Comparison of ENCODE assay signal across 8 cellular contexts in genomic region chr18:13611058-13611615, GRCh38.
DNase-seq lines count a peak whose midpoint lies in the region; ATAC-seq and TF ChIP-seq lines count a peak whose summit lies in the region.

No MANE protein-coding gene starts in this region.

- H4K20me1 ChIP-seq in OCI-LY3 (ENCODE audit: insufficient read depth, low read length): peaks cover 4% of the 10 kb centered on the region; the same call in 1 of the 2 replicates

- peak overlapping the region; percentile 99 for H3K4me2 ChIP-seq in OCI-LY3 (ENCODE audit: low read length)

- no peaks in the 10 kb centered on the region for H3K27me3 ChIP-seq in OCI-LY3 (ENCODE audit: low read depth, low read length)
- H3K27me3 ChIP-seq in muscle layer of duodenum (ENCODE audit: low read depth, low read length): no peaks in the 10 kb centered on the region

- peak overlapping the region; percentile 64; the same call in 1 of the 2 replicates for H2AFZ ChIP-seq in OCI-LY3 (ENCODE audit: low read depth, low read length)

- peak overlapping the region; percentile 93 for H3K4me3 ChIP-seq in OCI-LY3 (ENCODE audit: low read length)
- H3K4me3 ChIP-seq in muscle layer of duodenum (ENCODE audit: low read depth in 1 of 2, low read length in 2 of 2): peak overlapping the region; percentile 62 to 69

- TF ChIP-seq CTCF in OCI-LY3 (IDR thresholded peaks at IDR 0.05; ENCODE audit: low read depth, low read length): peak; percentile 38

- ATAC-seq in GM21515 (IDR thresholded peaks at IDR 0.05; ENCODE audit: unreplicated experiment): peak; percentile 26
- ATAC-seq in effector memory CD8-positive, alpha-beta T cell (replicated peaks): peak; percentile 20
- no peak for ATAC-seq in HG03175 (IDR thresholded peaks at IDR 0.05; ENCODE audit: unreplicated experiment)

- DNase-seq in CD1c-positive myeloid dendritic cell (ENCODE audit: extremely low spot score): peak; percentile 75
- DNase-seq in effector memory CD8-positive, alpha-beta T cell: peak in 2 of 3 experiments; percentile 29 to 30
- no peak for DNase-seq in HuH-7 (ENCODE audit: low spot score)
- no peak for DNase-seq in stimulated activated CD4-positive, alpha-beta T cell treated with anti-CD3 and anti-CD28 coated beads, Interleukin-4, amount 100 ng/mL, for 24 hours

- peak overlapping the region; percentile 85 for H3K9ac ChIP-seq in OCI-LY3 (ENCODE audit: low read length)

- H3K4me1 ChIP-seq in OCI-LY3 (ENCODE audit: low read length) (peaks cover 75% of the 10 kb centered on the region), muscle layer of duodenum (ENCODE audit: control insufficient read depth in 1 of 2, insufficient read depth in 2 of 2, low read length in 2 of 2) (peaks cover 0 to 22% of the 10 kb centered on the region in 2 donors)

- peaks cover 38% of the 10 kb centered on the region for H3K79me2 ChIP-seq in OCI-LY3 (ENCODE audit: low read length)

- H3K27ac Mint-ChIP-seq in effector memory CD8-positive, alpha-beta T cell: peak overlapping the region; percentile 83 to 95

- peak overlapping the region; percentile 84 to 90 for H3K4me3 Mint-ChIP-seq in effector memory CD8-positive, alpha-beta T cell

- H3K36me3 ChIP-seq in OCI-LY3 (replicated peaks; ENCODE audit: low read depth, low read length): peaks cover 14% of the 10 kb centered on the region
- H3K36me3 ChIP-seq in muscle layer of duodenum (ENCODE audit: control insufficient read depth in 1 of 2, insufficient read depth in 2 of 2, low read length in 2 of 2): no peaks in the 10 kb centered on the region

- H3K9me3 ChIP-seq in OCI-LY3 (ENCODE audit: insufficient read depth, low read length) (peaks cover 13% of the 10 kb centered on the region; the same call in 1 of the 2 replicates), muscle layer of duodenum (ENCODE audit: control insufficient read depth in 1 of 2, low read length in 2 of 2) (no peaks in the 10 kb centered on the region)

- H3K27ac ChIP-seq in OCI-LY3 (ENCODE audit: low read length) (peak overlapping the region; percentile 92), muscle layer of duodenum (ENCODE audit: low read length) (peak overlapping the region; percentile 79)

- H3K4me1 Mint-ChIP-seq in effector memory CD8-positive, alpha-beta T cell (ENCODE audit: low read depth in 2 of 2): peaks cover 63 to 75% of the 10 kb centered on the region in 2 donors

- peaks cover 23% of the 10 kb centered on the region for H3K36me3 Mint-ChIP-seq in effector memory CD8-positive, alpha-beta T cell (ENCODE audit: insufficient read depth)

- no peaks in the 10 kb centered on the region for H3K9me3 Mint-ChIP-seq in effector memory CD8-positive, alpha-beta T cell

- peaks cover 6 to 17% of the 10 kb centered on the region in 2 donors for H3K27me3 Mint-ChIP-seq in effector memory CD8-positive, alpha-beta T cell

Comparison
In these comparisons a context has a peak if more than half of its experiments do, and no peak if none do; other contexts are left out.
1. DNase-seq: peak in CD1c-positive myeloid dendritic cell (single experiment) and effector memory CD8-positive, alpha-beta T cell (2 of 3); none in HuH-7 (single experiment) and stimulated activated CD4-positive, alpha-beta T cell treated with anti-CD3 and anti-CD28 coated beads, Interleukin-4, amount 100 ng/mL, for 24 hours (single experiment).